1 cellular context compared by ENCODE assay signal in the genomic region with DNA sequence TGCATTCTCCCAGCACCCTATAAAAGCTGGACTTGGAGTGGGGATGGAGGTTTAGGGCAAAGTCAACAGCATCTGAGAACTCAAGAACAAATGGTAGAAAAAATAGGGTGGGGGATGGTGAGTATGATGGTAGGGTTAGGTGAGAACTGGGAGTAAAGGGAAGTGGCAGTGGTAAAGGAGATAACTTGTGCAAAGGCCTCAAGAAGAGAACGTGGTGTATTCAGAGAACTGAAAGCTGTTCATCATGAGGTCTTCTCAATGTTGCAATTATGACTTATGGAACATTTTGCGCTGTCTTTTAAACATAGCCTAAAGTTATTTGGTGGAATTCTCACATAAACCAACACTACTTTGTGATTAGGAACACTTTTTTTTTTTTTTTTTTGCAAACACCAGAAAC.
A peak's percentile ranks its signal among the peaks of the same experiment; 100 is the strongest.
TF ChIP-seq lines count a peak whose summit lies in the region.

No MANE protein-coding gene starts in this region.

TF ChIP-seq in K562, 482 proteins besides CTCF, POLR2A, EP300 and RAD21 (continued from another document):
- TF ChIP-seq, protein P1, sequence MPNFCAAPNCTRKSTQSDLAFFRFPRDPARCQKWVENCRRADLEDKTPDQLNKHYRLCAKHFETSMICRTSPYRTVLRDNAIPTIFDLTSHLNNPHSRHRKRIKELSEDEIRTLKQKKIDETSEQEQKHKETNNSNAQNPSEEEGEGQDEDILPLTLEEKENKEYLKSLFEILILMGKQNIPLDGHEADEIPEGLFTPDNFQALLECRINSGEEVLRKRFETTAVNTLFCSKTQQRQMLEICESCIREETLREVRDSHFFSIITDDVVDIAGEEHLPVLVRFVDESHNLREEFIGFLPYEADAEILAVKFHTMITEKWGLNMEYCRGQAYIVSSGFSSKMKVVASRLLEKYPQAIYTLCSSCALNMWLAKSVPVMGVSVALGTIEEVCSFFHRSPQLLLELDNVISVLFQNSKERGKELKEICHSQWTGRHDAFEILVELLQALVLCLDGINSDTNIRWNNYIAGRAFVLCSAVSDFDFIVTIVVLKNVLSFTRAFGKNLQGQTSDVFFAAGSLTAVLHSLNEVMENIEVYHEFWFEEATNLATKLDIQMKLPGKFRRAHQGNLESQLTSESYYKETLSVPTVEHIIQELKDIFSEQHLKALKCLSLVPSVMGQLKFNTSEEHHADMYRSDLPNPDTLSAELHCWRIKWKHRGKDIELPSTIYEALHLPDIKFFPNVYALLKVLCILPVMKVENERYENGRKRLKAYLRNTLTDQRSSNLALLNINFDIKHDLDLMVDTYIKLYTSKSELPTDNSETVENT (CRISPR knock-in tag; IDR thresholded peaks at IDR 0.05), result no peak
- TF ChIP-seq, protein P2, sequence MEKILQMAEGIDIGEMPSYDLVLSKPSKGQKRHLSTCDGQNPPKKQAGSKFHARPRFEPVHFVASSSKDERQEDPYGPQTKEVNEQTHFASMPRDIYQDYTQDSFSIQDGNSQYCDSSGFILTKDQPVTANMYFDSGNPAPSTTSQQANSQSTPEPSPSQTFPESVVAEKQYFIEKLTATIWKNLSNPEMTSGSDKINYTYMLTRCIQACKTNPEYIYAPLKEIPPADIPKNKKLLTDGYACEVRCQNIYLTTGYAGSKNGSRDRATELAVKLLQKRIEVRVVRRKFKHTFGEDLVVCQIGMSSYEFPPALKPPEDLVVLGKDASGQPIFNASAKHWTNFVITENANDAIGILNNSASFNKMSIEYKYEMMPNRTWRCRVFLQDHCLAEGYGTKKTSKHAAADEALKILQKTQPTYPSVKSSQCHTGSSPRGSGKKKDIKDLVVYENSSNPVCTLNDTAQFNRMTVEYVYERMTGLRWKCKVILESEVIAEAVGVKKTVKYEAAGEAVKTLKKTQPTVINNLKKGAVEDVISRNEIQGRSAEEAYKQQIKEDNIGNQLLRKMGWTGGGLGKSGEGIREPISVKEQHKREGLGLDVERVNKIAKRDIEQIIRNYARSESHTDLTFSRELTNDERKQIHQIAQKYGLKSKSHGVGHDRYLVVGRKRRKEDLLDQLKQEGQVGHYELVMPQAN (IDR thresholded peaks at IDR 0.05; ENCODE audit: borderline replicate concordance), result no peak
- TF ChIP-seq, protein P3, sequence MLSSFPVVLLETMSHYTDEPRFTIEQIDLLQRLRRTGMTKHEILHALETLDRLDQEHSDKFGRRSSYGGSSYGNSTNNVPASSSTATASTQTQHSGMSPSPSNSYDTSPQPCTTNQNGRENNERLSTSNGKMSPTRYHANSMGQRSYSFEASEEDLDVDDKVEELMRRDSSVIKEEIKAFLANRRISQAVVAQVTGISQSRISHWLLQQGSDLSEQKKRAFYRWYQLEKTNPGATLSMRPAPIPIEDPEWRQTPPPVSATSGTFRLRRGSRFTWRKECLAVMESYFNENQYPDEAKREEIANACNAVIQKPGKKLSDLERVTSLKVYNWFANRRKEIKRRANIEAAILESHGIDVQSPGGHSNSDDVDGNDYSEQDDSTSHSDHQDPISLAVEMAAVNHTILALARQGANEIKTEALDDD (IDR thresholded peaks at IDR 0.05), result peak; percentile 41; the same call in 1 of the 2 replicates
- TF ChIP-seq MYBL2 (IDR thresholded peaks at IDR 0.05; ENCODE audit: low read depth) (no peak), MYBL2 (CRISPR knock-in tag; IDR thresholded peaks at IDR 0.05; ENCODE audit: borderline replicate concordance) (no peak)
TF ChIP-seq in K562: peak in this region for 2.
